1 cellular context compared by ENCODE assay signal in the genomic region with DNA sequence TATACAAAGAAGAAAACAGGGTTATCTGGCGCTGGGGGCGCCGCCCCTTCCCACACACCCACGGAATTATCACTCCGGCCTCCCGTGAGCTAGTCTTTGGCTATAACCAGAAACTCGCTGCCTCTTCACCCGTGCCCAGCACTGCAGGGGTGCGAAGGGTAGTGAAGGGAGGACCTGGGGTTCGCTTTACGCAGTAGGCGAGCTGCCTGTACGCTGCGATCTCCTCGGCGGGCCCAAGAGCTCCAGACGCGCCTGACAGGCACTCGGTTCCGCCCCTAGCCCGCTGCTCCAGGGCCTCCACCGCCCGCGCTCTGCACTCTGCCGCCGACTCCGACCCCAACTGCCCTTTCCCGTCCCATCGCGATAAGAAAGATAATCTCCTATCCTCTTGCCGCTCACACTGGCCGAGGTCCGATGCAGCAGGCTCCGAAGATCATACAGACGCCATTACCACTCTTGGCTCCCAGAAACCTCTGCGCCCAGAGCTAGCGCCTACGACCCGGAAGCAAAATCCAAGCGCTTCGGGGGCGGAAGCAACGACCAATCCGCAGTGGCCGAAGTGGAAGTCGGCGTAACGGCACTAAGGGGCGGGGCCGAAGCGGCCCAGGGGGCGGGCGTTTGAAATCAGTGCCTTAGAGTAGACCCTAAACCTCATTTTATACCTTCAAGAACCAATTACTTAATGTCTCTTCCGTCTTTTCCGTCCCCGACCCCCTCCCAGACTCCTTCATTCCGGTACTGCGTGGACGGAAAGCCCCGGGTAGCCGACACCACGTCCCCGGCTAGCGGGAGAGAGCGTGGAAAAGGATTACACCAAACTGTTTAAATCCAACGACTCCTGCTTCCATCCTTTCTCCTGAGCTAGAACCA.
A peak's percentile ranks its signal among the peaks of the same experiment; 100 is the strongest.
TF ChIP-seq lines count a peak whose summit lies in the region.

Gene CWC15 (minus strand): TSS at position 458 of the 870 bp plus-strand sequence. CDS start 1,371 bp downstream, outside the sequence.
Gene KDM4D (plus strand): TSS at position 611 of the 870 bp plus-strand sequence. CDS start 23,664 bp downstream, outside the sequence.

TF ChIP-seq in WTC11, 78 proteins besides CTCF, POLR2A, EP300 and RAD21 (continued from another document):
- TF ChIP-seq FOXP4 (CRISPR knock-in tag; IDR thresholded peaks at IDR 0.05): 0 out of 2 replicates have a peak, but pooled peaks have one; percentile 15
- TF ChIP-seq, protein P1, sequence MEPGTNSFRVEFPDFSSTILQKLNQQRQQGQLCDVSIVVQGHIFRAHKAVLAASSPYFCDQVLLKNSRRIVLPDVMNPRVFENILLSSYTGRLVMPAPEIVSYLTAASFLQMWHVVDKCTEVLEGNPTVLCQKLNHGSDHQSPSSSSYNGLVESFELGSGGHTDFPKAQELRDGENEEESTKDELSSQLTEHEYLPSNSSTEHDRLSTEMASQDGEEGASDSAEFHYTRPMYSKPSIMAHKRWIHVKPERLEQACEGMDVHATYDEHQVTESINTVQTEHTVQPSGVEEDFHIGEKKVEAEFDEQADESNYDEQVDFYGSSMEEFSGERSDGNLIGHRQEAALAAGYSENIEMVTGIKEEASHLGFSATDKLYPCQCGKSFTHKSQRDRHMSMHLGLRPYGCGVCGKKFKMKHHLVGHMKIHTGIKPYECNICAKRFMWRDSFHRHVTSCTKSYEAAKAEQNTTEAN (CRISPR knock-in tag; IDR thresholded peaks at IDR 0.05): no peak
- 0 out of 2 replicates have a peak, but pooled peaks have one; percentile 48 for TF ChIP-seq ZNF219 (CRISPR knock-in tag; IDR thresholded peaks at IDR 0.05; ENCODE audit: borderline replicate concordance)
- peak; percentile 81 for TF ChIP-seq FOXK1 (CRISPR knock-in tag; IDR thresholded peaks at IDR 0.05)
- TF ChIP-seq CBFB (CRISPR knock-in tag; IDR thresholded peaks at IDR 0.05; ENCODE audit: low read depth): no peak
- TF ChIP-seq IRF1 (CRISPR knock-in tag; IDR thresholded peaks at IDR 0.05): no peak
- no peak for TF ChIP-seq JUN (CRISPR knock-in tag; IDR thresholded peaks at IDR 0.05)
- TF ChIP-seq, protein P2, sequence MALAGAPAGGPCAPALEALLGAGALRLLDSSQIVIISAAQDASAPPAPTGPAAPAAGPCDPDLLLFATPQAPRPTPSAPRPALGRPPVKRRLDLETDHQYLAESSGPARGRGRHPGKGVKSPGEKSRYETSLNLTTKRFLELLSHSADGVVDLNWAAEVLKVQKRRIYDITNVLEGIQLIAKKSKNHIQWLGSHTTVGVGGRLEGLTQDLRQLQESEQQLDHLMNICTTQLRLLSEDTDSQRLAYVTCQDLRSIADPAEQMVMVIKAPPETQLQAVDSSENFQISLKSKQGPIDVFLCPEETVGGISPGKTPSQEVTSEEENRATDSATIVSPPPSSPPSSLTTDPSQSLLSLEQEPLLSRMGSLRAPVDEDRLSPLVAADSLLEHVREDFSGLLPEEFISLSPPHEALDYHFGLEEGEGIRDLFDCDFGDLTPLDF (CRISPR knock-in tag; IDR thresholded peaks at IDR 0.05): no peak
- no peak for TF ChIP-seq JAZF1 (CRISPR knock-in tag; IDR thresholded peaks at IDR 0.05)
- TF ChIP-seq CREB1 (CRISPR knock-in tag; IDR thresholded peaks at IDR 0.05): 0 out of 2 replicates have a peak, but pooled peaks have one; percentile 27
- TF ChIP-seq SMAD3 (CRISPR knock-in tag; IDR thresholded peaks at IDR 0.05; ENCODE audit: borderline replicate concordance): peak; percentile 47; the same call in 1 of the 2 replicates
- peak; percentile 61; the same call in 1 of the 2 replicates for TF ChIP-seq HMGXB4 (CRISPR knock-in tag; IDR thresholded peaks at IDR 0.05)
- TF ChIP-seq ZNF138 (CRISPR knock-in tag; conservative IDR thresholded peaks at IDR 0.05): no peak
- TF ChIP-seq ETV6 (CRISPR knock-in tag; IDR thresholded peaks at IDR 0.05): 0 out of 2 replicates have a peak, but pooled peaks have one; percentile 24
- no peak for TF ChIP-seq HMGA2 (CRISPR knock-in tag; IDR thresholded peaks at IDR 0.05)
- TF ChIP-seq MAX (CRISPR knock-in tag; IDR thresholded peaks at IDR 0.05): 0 out of 2 replicates have a peak, but pooled peaks have one; percentile 55
TF ChIP-seq in WTC11: peak in this region for 23.
